In genomic region chr18:10403675-10404074, GRCh38 we compare ENCODE assay signal across 24 cellular contexts. TPM values are rescaled to one million over a fixed set of nuclear protein-coding genes. Genes with fewer than 3 reads are reported as not detected.
DNase-seq lines count a peak whose midpoint lies in the region; ATAC-seq, FAIRE-seq and TF ChIP-seq lines count a peak whose summit lies in the region.
"Had no signal": no experiment of that assay in that cellular context is flagged by ENCODE, and none has a peak within 500 bp of the region (broad histone marks: within the 10 kb centered on the region; RNA-seq: fewer than 3 reads in every experiment).

No MANE protein-coding gene starts in this region.

- no peak for TF ChIP-seq RAD21 in K562 (CRISPR knock-in tag; conservative IDR thresholded peaks at IDR 0.05 in 1 of 2, IDR thresholded peaks at IDR 0.05 in 1 of 2)

- TF ChIP-seq CTCF in K562 (IDR thresholded peaks at IDR 0.05 in 2 of 3, conservative IDR thresholded peaks at IDR 0.05 in 1 of 3; ENCODE audit: insufficient read depth in 2 of 3, low read depth in 1 of 3, low read length in 3 of 3) (no peak), esophagus muscularis mucosa (IDR thresholded peaks at IDR 0.05) (no peak), mesothelial cell of epicardium (IDR thresholded peaks at IDR 0.05; ENCODE audit: unreplicated experiment) (no peak), suprapubic skin (IDR thresholded peaks at IDR 0.05) (no peak)

- no peak for TF ChIP-seq EP300 in K562 (IDR thresholded peaks at IDR 0.05; ENCODE audit: low read length)
- TF ChIP-seq EP300 in esophagus muscularis mucosa (IDR thresholded peaks at IDR 0.05): no peak
- TF ChIP-seq EP300 in suprapubic skin (IDR thresholded peaks at IDR 0.05): no peak

- H3K36me3 ChIP-seq in K562 (ENCODE audit: control insufficient read depth, insufficient read depth, low read length) (no peaks in the 10 kb centered on the region), esophagus muscularis mucosa (no peaks in the 10 kb centered on the region), suprapubic skin (no peaks in the 10 kb centered on the region)
- H3K36me3 ChIP-seq: Peyer's patch had no signal

- no peak overlapping the region for H3K9ac ChIP-seq in K562 (ENCODE audit: insufficient read depth in 1 of 2, low read depth in 2 of 2, low read length in 2 of 2)

- ATAC-seq in K562: no peak
- ATAC-seq: naive thymus-derived CD4-positive, alpha-beta T cell had no signal

- no peaks in the 10 kb centered on the region for H3K27me3 Mint-ChIP-seq in mesothelial cell of epicardium (ENCODE audit: low read depth)

- TF ChIP-seq POLR2A in K562 (conservative IDR thresholded peaks at IDR 0.05) (no peak), esophagus muscularis mucosa (IDR thresholded peaks at IDR 0.05; ENCODE audit: low read depth) (no peak), suprapubic skin (IDR thresholded peaks at IDR 0.05) (no peak)

- WGBS in K562 (ENCODE audit: insufficient coverage, low coverage, missing lambda C conversion rate): 1% methylated on average over 10 of the region's 10 CpGs
- 93% methylated on average over 10 of the region's 10 CpGs for WGBS in esophagus muscularis mucosa
- WGBS in suprapubic skin: 94% methylated on average over 10 of the region's 10 CpGs

- no peaks in the 10 kb centered on the region for H3K4me1 ChIP-seq in K562 (replicated peaks in 1 of 2; ENCODE audit: control insufficient read depth in 2 of 2, insufficient read depth in 2 of 2, low read length in 2 of 2)
- peaks cover 0 to 10% (median 4%) of the 10 kb centered on the region in 4 donors for H3K4me1 ChIP-seq in esophagus muscularis mucosa
- H3K4me1 ChIP-seq in suprapubic skin: peaks cover 36% of the 10 kb centered on the region
- H3K4me1 ChIP-seq: Peyer's patch, testis had no signal

- H3K36me3 Mint-ChIP-seq in mesothelial cell of epicardium: no peaks in the 10 kb centered on the region
- H3K36me3 Mint-ChIP-seq: memory B cell; naive thymus-derived CD4-positive, alpha-beta T cell had no signal

- DNase-seq in K562 (ENCODE audit: extremely low read depth in 1 of 4, low spot score in 3 of 4) (no peak), esophagus muscularis mucosa (ENCODE audit: extremely low spot score) (no peak), mesothelial cell of epicardium (ENCODE audit: low spot score in 2 of 2, unreplicated experiment in 2 of 2) (no peak), suprapubic skin (ENCODE audit: low spot score in 2 of 2) (no peak), HUDEP-2 (lab: John Stamatoyannopoulos, UW; ENCODE audit: unreplicated experiment in 76 of 76) (no peak), SKM-1 treated with dmso at 0.1 percent for 144 hours (lab: John Stamatoyannopoulos, UW; ENCODE audit: unreplicated experiment) (no peak), GM03348 (ENCODE audit: low spot score) (no peak)
- DNase-seq: activated CD4-positive, alpha-beta T cell treated with anti-CD3 and anti-CD28 coated beads, Interleukin-2, amount 50 U/mL, for 4 hours; activated CD8-positive, alpha-beta memory T cell treated with anti-CD3 and anti-CD28 coated beads, Interleukin-2, amount 50 U/mL, for 4 hours; CD4-positive, alpha-beta T cell; dermis blood vessel endothelial cell; islet precursor cell; KG1; naive thymus-derived CD4-positive, alpha-beta T cell; NCI-H1436 treated with DMSO at 0.1 percent for 48 hours; NCI-H510A; Peyer's patch; testis had no signal

- H3K4me3 Mint-ChIP-seq in mesothelial cell of epicardium: no peak overlapping the region
- H3K4me3 Mint-ChIP-seq: CD4-positive, alpha-beta T cell; memory B cell; naive thymus-derived CD4-positive, alpha-beta T cell had no signal

- H3K27me3 ChIP-seq in K562 (ENCODE audit: control insufficient read depth in 2 of 2, insufficient read depth in 2 of 2, low read length in 2 of 2) (peaks cover 25 to 43% of the 10 kb centered on the region in 2 experiments), esophagus muscularis mucosa (peaks cover 0 to 26% (median 0%) of the 10 kb centered on the region in 4 donors), suprapubic skin (no peaks in the 10 kb centered on the region)
- H3K27me3 ChIP-seq: Peyer's patch, testis had no signal

- no peak overlapping the region for H2AFZ ChIP-seq in K562 (ENCODE audit: low read depth, low read length)

- H3K27ac ChIP-seq in K562 (ENCODE audit: extremely low read depth, low read depth, low read length): no peak overlapping the region
- peak overlapping the region in 3 of 4 donors; percentile 31 to 36 (median 35) for H3K27ac ChIP-seq in esophagus muscularis mucosa (replicated peaks in 1 of 4)
- peak overlapping the region; percentile 66 for H3K27ac ChIP-seq in suprapubic skin
- H3K27ac ChIP-seq: epithelial cell of prostate, Peyer's patch, testis had no signal

- intact Hi-C loops in K562 (cut with micrococcal nuclease): no loop called here
- intact Hi-C loops in esophagus muscularis mucosa (cut with DNase I): no loop called here

- POLR2A ChIA-PET in K562 (lab: Yijun Ruan, JAX): interaction anchor here (0.6 to 0.7 kb wide), 3 partner anchors 10 to 151 kb away, joined by 3 to 5 read pairs (median 3); no protein-coding TSS in a partner anchor

- BruUV-seq in K562 (replicated peaks; lab: Mats Ljungman, UMichigan): no TSS peak

- H3K4me2 ChIP-seq in K562 (ENCODE audit: insufficient read depth, low read length): no peak overlapping the region

- CTCF ChIA-PET in K562 (lab: Yijun Ruan, JAX; ENCODE audit: low intra/inter-chr PET ratio): no interaction called here

- peaks cover 56% of the 10 kb centered on the region for H3K4me1 Mint-ChIP-seq in mesothelial cell of epicardium

- H3K9me3 Mint-ChIP-seq in mesothelial cell of epicardium: no peaks in the 10 kb centered on the region
- H3K9me3 Mint-ChIP-seq: CD4-positive, alpha-beta T cell; memory B cell; naive thymus-derived CD4-positive, alpha-beta T cell had no signal

- no peak for FAIRE-seq in K562 (lab: Jason Lieb, UNC)
- FAIRE-seq: frontal cortex, GM12891 had no signal

- H4K20me1 ChIP-seq in K562 (replicated peaks; ENCODE audit: control insufficient read depth, insufficient read depth, low read length): no peaks in the 10 kb centered on the region

- H3K27ac Mint-ChIP-seq in mesothelial cell of epicardium: peak overlapping the region; percentile 76
- H3K27ac Mint-ChIP-seq: CD4-positive, alpha-beta T cell; memory B cell; naive thymus-derived CD4-positive, alpha-beta T cell had no signal

- no peaks in the 10 kb centered on the region for H3K9me1 ChIP-seq in K562 (ENCODE audit: control insufficient read depth, insufficient read depth, low read length)

- no peaks in the 10 kb centered on the region for H3K79me2 ChIP-seq in K562 (ENCODE audit: control insufficient read depth, insufficient read depth, low read length)

- in situ Hi-C loops in K562 (cut with MboI): no loop called here

- H3K4me3 ChIP-seq in K562: no peak overlapping the region
- no peak overlapping the region for H3K4me3 ChIP-seq in esophagus muscularis mucosa
- H3K4me3 ChIP-seq in suprapubic skin: no peak overlapping the region
- H3K4me3 ChIP-seq: Peyer's patch, testis had no signal

- H3K9me3 ChIP-seq in K562 (replicated peaks; ENCODE audit: control insufficient read depth, insufficient read depth, low read depth, low read length) (no peaks in the 10 kb centered on the region), esophagus muscularis mucosa (no peaks in the 10 kb centered on the region), suprapubic skin (no peaks in the 10 kb centered on the region)
- H3K9me3 ChIP-seq: Peyer's patch, testis had no signal

TF ChIP-seq in K562, 482 proteins besides CTCF, POLR2A, EP300 and RAD21:
- TF ChIP-seq MYNN (IDR thresholded peaks at IDR 0.05) (no peak), MYNN (CRISPR knock-in tag; IDR thresholded peaks at IDR 0.05) (no peak), CBX8 (IDR thresholded peaks at IDR 0.05; ENCODE audit: borderline replicate concordance, extremely low read depth, low read depth, low read length, poor library complexity, severe bottlenecking) (no peak), TFE3 (CRISPR knock-in tag; IDR thresholded peaks at IDR 0.05) (peak; percentile 62), ZFX (CRISPR knock-in tag; IDR thresholded peaks at IDR 0.05) (no peak)

RNA-seq across cellular contexts. Expression of gene APCDD1, which starts 50.8 kb away (rescaled TPM):
- total RNA-seq in K562 (2011; cell fraction: chromatin; rRNA removed; ENCODE audit: low replicate concordance): not detected in 2 replicates
- total RNA-seq in K562 (2011; cell fraction: nucleolus; rRNA removed): not detected in 2 replicates
- total RNA-seq in K562 (2011; cell fraction: nucleoplasm; rRNA removed): not detected in 2 replicates
- total RNA-seq in K562 (2014; rRNA removed) (not detected in 2 replicates), K562 (2014; rRNA removed; fragmentation: Illumina TruSeq; extraction: Trizol) (not detected in 2 replicates), K562 (2015; rRNA removed; fragmentation: Illumina TruSeq; extraction: Trizol) (not detected in 2 replicates), K562 (2021) (0.07 TPM in 1 of 2 replicates, not detected in the other), esophagus muscularis mucosa (10 to 100 TPM; 30.7 to 51.8 (median 43.4) TPM), mesothelial cell of epicardium (104 to 111 TPM (median 107 TPM) in 3 replicates), suprapubic skin (100 to 1,000 TPM; 110 to 308 (median 140) TPM)
- polyA plus RNA-seq in K562 (2011; rRNA removed) (not detected in 2 replicates), K562 (2014; fragmentation: Illumina TruSeq; extraction: Trizol) (not detected in 2 replicates), K562 (2014; fragmentation: Nextera tagmentation; extraction: Ambion mirVana) (not detected), K562 (2014; rRNA removed) (not detected in 2 replicates)
- not detected in 2 replicates for polyA plus RNA-seq in K562 (2011; cell fraction: cytosol; rRNA removed)
- not detected in 2 replicates for polyA plus RNA-seq in K562 (2011; cell fraction: nucleus; rRNA removed)
- polyA plus RNA-seq in K562 (2012): not detected in 2 replicates
- polyA minus RNA-seq in K562 (2011; rRNA and poly(A)+ RNA removed): not detected in 2 replicates
- not detected in 2 replicates for polyA minus RNA-seq in K562 (2011; cell fraction: cytosol; rRNA and poly(A)+ RNA removed)
- polyA minus RNA-seq in K562 (2011; cell fraction: nucleus; rRNA and poly(A)+ RNA removed): not detected in 2 replicates
- total RNA-seq: CD4-positive, alpha-beta T cell; SK-MEL-5; T-helper 2 cell treated with Interferon-gamma antibody and Interleukin-4, amounts not matched to agents 100 ng/mL and 5 ng/mL, for 36 hours had no signal
- polyA plus RNA-seq: naive thymus-derived CD4-positive, alpha-beta T cell had no signal

Comparison
In these comparisons a context has a peak if more than half of its experiments do, and no peak if none do; other contexts are left out.
1. RNA of gene APCDD1, which starts 50.8 kb away (total RNA-seq): 110 to 308 TPM in suprapubic skin, 104 to 111 TPM in mesothelial cell of epicardium and 30.7 to 51.8 TPM in esophagus muscularis mucosa; 0.07 TPM in K562; every median in the first group is over 10 times any median in the second.